28 cellular contexts compared by ENCODE assay signal in the genomic region with DNA sequence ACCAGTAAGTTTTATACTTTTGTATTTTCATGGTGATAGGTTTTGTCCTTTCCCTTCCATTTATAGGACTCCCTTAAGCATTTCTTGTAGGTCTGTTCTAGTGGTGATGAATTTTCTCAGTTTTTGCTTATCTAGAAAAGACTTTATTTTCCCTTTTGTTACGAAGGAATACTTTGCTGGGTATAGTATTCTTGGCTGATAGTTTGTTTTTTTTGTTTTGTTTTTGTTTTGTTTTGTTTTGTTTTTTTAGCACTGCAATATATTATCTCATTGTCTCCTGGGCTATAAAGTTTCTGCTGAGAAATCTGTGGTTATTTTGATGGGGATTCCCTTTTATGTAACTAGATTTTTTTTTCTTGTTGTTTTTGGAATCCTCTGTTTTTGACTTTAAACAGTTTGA.
"Had no signal": no experiment of that assay in that cellular context is flagged by ENCODE, and none has a peak within 500 bp of the region (broad histone marks: within the 10 kb centered on the region; RNA-seq: fewer than 3 reads in every experiment).

No MANE protein-coding gene starts in this region.

- FAIRE-seq: endometrium, islet of Langerhans, keratinocyte had no signal

- ATAC-seq: effector memory CD8-positive, alpha-beta T cell; esophagus mucosa; gastrocnemius medialis; heart right ventricle; left cardiac atrium; left lung; left ventricle myocardium superior; lower lobe of right lung; mucosa of descending colon; naive thymus-derived CD8-positive, alpha-beta T cell had no signal

- DNase-seq: cortex of kidney; effector CD8-positive, alpha-beta T cell; effector memory CD8-positive, alpha-beta T cell; endodermal cell; erythroblast; esophagus squamous epithelium; foreskin fibroblast; foreskin melanocyte; gastrocnemius medialis; glutamatergic neuron; head of caudate nucleus; heart right ventricle; hippocampal formation; left cardiac atrium; left lung; left ventricle myocardium superior; lower lobe of right lung; mesenchymal stem cell; mucosa of descending colon; naive B cell; naive thymus-derived CD8-positive, alpha-beta T cell had no signal

- H3K4me3 ChIP-seq: esophagus squamous epithelium, gastrocnemius medialis, heart right ventricle, left lung, lower lobe of right lung, mucosa of descending colon had no signal

- H3K27ac ChIP-seq: epithelial cell of prostate, esophagus squamous epithelium, gastrocnemius medialis, heart right ventricle, left lung, lower lobe of right lung had no signal

- H3K27me3 Mint-ChIP-seq: dendritic cell treated with granulocyte-macrophage colony-stimulating factor and Interleukin-4, amounts not matched to agents 40 ng/mL and 50 ng/mL, for 4 days; effector memory CD8-positive, alpha-beta T cell; naive B cell; naive thymus-derived CD8-positive, alpha-beta T cell had no signal

- H3K4me1 Mint-ChIP-seq: mesothelial cell of epicardium had no signal

- H3K4me1 ChIP-seq: left lung, lower lobe of right lung had no signal

- H3K27me3 ChIP-seq: esophagus squamous epithelium, gastrocnemius medialis, heart right ventricle, left lung had no signal

- H3K4me3 Mint-ChIP-seq: dendritic cell treated with granulocyte-macrophage colony-stimulating factor and Interleukin-4, amounts not matched to agents 40 ng/mL and 50 ng/mL, for 4 days; effector memory CD8-positive, alpha-beta T cell; endodermal cell; mesothelial cell of epicardium; naive B cell had no signal

- H3K27ac Mint-ChIP-seq: dendritic cell treated with granulocyte-macrophage colony-stimulating factor and Interleukin-4, amounts not matched to agents 40 ng/mL and 50 ng/mL, for 4 days; endodermal cell; mesothelial cell of epicardium had no signal
